In genomic region chr16:11133344-11133921, GRCh38 we compare ENCODE assay signal across 8 cellular contexts.
A peak's percentile ranks its signal among the peaks of the same experiment; 100 is the strongest.
DNase-seq lines count a peak whose midpoint lies in the region; ATAC-seq and TF ChIP-seq lines count a peak whose summit lies in the region.

No MANE protein-coding gene starts in this region.

- no peaks in the 10 kb centered on the region for H3K9me3 ChIP-seq in adrenal gland (replicated peaks in 1 of 3)

- no peak for TF ChIP-seq CTCF in adrenal gland (IDR thresholded peaks at IDR 0.05)

- TF ChIP-seq POLR2A in adrenal gland (IDR thresholded peaks at IDR 0.05): no peak

- DNase-seq in HPDE6-E6E7 (ENCODE audit: extremely low spot score) (peak; percentile 88), adrenal gland (peak; percentile 86 to 97 (median 94)), hepatic stellate cell (ENCODE audit: low spot score) (peak; percentile 95), smooth muscle cell of the brain vasculature (ENCODE audit: low read depth, low spot score) (peak; percentile 79), NCI-H146 (lab: John Stamatoyannopoulos, UW) (no peak)
- no peak for DNase-seq in activated CD4-positive, alpha-beta T cell treated with anti-CD3 and anti-CD28 coated beads for 48 hours

- H3K27me3 ChIP-seq in adrenal gland: no peaks in the 10 kb centered on the region

- no peaks in the 10 kb centered on the region for H3K36me3 ChIP-seq in adrenal gland (replicated peaks in 1 of 2)

- no peak for ATAC-seq in HG03196 (IDR thresholded peaks at IDR 0.05; ENCODE audit: unreplicated experiment)
- no peak for ATAC-seq in HG03045 (IDR thresholded peaks at IDR 0.05; ENCODE audit: unreplicated experiment)

- H3K4me1 ChIP-seq in adrenal gland (replicated peaks in 1 of 2): peaks cover 6 to 42% of the 10 kb centered on the region in 2 donors

- 12 to 34% (median 19%) methylated on average over 12 of the region's 12 CpGs for WGBS in adrenal gland, 4 donors

- intact Hi-C loops in adrenal gland (cut with DNase I): loop anchor here in 1 of 2 donors (10.0 kb wide), 1 partner anchor 121 kb away; the partner anchor contains the start of gene SOCS1

- H3K4me3 ChIP-seq in adrenal gland: no peak overlapping the region

- H3K27ac ChIP-seq in adrenal gland: peak overlapping the region in 3 of 5 donors; percentile 45 to 82 (median 73)

Comparison
In these comparisons a context has a peak if more than half of its experiments do, and no peak if none do; other contexts are left out.
1. DNase-seq: peak in HPDE6-E6E7 (single experiment), adrenal gland (7 of 7), hepatic stellate cell (single experiment) and smooth muscle cell of the brain vasculature (single experiment); none in NCI-H146 (single experiment) and activated CD4-positive, alpha-beta T cell treated with anti-CD3 and anti-CD28 coated beads for 48 hours (single experiment).